ENCODE assay signal across 9 cellular contexts in the genomic region with DNA sequence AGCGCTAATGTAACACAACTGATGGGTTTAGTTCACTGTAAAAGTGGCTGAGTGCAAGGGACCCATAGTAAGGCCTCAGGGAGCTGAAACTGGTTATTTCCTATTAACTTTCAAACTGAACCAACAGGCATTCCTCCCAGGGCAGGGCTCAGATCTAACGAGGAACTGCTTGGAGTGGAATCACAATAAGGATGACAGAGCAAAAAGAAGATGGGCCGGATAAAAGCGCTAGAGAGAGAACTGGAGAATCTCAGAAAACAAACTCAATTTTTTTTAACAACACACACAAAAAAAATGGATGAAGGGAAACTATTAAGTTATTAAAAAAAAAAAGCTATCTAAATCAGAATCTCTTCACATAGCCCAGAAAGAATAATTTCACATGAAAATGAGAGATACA.
"Had no signal": no experiment of that assay in that cellular context is flagged by ENCODE, and none has a peak within 500 bp of the region (broad histone marks: within the 10 kb centered on the region; RNA-seq: fewer than 3 reads in every experiment).

No MANE protein-coding gene starts in this region.

- H3K9me3 ChIP-seq: HAP-1 had no signal

- DNase-seq: GM23248, H7, HFFc6, IMR-90, KBM-7 had no signal

- H3K4me1 ChIP-seq: HAP-1 had no signal

- H2AFZ ChIP-seq: GM23248 had no signal

- ATAC-seq: HCT116 had no signal

- H3K4me2 ChIP-seq: KMS-11 had no signal

- H3K27ac ChIP-seq: GM23248, KMS-11 had no signal

- H3K36me3 ChIP-seq: HAP-1 had no signal

- FAIRE-seq: HTR-8/SVneo had no signal

- H3K9ac ChIP-seq: GM23248, KMS-11 had no signal

- H3K4me3 ChIP-seq: GM23248, HAP-1 had no signal
